22 cellular contexts compared by ENCODE assay signal in genomic region chr4:1583051-1583785, GRCh38.
DNase-seq lines count a peak whose midpoint lies in the region; ATAC-seq and TF ChIP-seq lines count a peak whose summit lies in the region.
"Had no signal": no experiment of that assay in that cellular context is flagged by ENCODE, and none has a peak within 500 bp of the region (broad histone marks: within the 10 kb centered on the region; RNA-seq: fewer than 3 reads in every experiment).

No MANE protein-coding gene starts in this region.

- no peaks in the 10 kb centered on the region for H3K36me3 Mint-ChIP-seq in activated T-helper 17 cell treated with anti-CD3 and anti-CD28 coated beads, Interleukin-2, amount 50 U/mL, for 72 hours (ENCODE audit: low read depth)
- H3K36me3 Mint-ChIP-seq in memory B cell: no peaks in the 10 kb centered on the region
- H3K36me3 Mint-ChIP-seq: activated naive CD8-positive, alpha-beta T cell treated with anti-CD3 and anti-CD28 coated beads, Interleukin-2, amount 10 ng/mL, durations not matched to agents 7 days and 5 days had no signal

- H3K36me3 ChIP-seq in right atrium auricular region: no peaks in the 10 kb centered on the region
- H3K36me3 ChIP-seq: pancreas had no signal

- TF ChIP-seq CTCF in right atrium auricular region (IDR thresholded peaks at IDR 0.05): no peak

- peaks cover 8% of the 10 kb centered on the region for H3K4me1 Mint-ChIP-seq in activated T-helper 17 cell treated with anti-CD3 and anti-CD28 coated beads, Interleukin-2, amount 50 U/mL, for 72 hours
- H3K4me1 Mint-ChIP-seq in memory B cell: peaks cover 7% of the 10 kb centered on the region

- peak; percentile 32 for DNase-seq in Right ventricle myocardium superior
- DNase-seq in right atrium auricular region (ENCODE audit: low spot score): no peak
- DNase-seq in memory B cell (ENCODE audit: low spot score in 2 of 2): no peak
- no peak for DNase-seq in HuH-7.5 (ENCODE audit: low spot score)
- DNase-seq: activated CD8-positive, alpha-beta T cell treated with anti-CD3 and anti-CD28 coated beads, Interleukin-2, amount 10 ng/mL, durations not matched to agents 7 days and 5 days; activated naive CD8-positive, alpha-beta T cell treated with anti-CD3 and anti-CD28 coated beads, Interleukin-2, amount 10 ng/mL, durations not matched to agents 7 days and 5 days; activated T-cell treated with anti-CD3 and anti-CD28 coated beads, Interleukin-2, amount 50 U/mL, for 48 hours; body of pancreas; GF-D8; head of caudate nucleus; KBM-7; NCI-H345; stimulated activated CD4-positive, alpha-beta T cell treated with anti-CD3 and anti-CD28 coated beads, Interleukin-1b, Interleukin-23, amount 100 ng/mL, for 48 hours; stimulated activated naive CD4-positive, alpha-beta T cell had no signal

- ATAC-seq in Right ventricle myocardium superior (ENCODE audit: poor library complexity): no peak
- ATAC-seq in activated T-helper 17 cell treated with anti-CD3 and anti-CD28 coated beads, Interleukin-2, amount 50 U/mL, for 72 hours (replicated peaks): no peak
- ATAC-seq in memory B cell (ENCODE audit: low read depth): no peak
- no peak for ATAC-seq in GM18909 (IDR thresholded peaks at IDR 0.05; ENCODE audit: poor library complexity, unreplicated experiment)
- ATAC-seq in GM21619 (IDR thresholded peaks at IDR 0.05; ENCODE audit: unreplicated experiment): no peak
- no peak for ATAC-seq in HG03378 (IDR thresholded peaks at IDR 0.05; ENCODE audit: unreplicated experiment)
- ATAC-seq: activated CD4-positive, CD25-positive, alpha-beta regulatory T cell treated with anti-CD3 and anti-CD28 coated beads, Interleukin-2, amount 50 U/mL, for 24 hours; activated CD8-positive, alpha-beta T cell treated with anti-CD3 and anti-CD28 coated beads, Interleukin-2, amount 10 ng/mL, durations not matched to agents 7 days and 5 days; body of pancreas; pancreas had no signal

- H3K4me3 Mint-ChIP-seq in activated T-helper 17 cell treated with anti-CD3 and anti-CD28 coated beads, Interleukin-2, amount 50 U/mL, for 72 hours: no peak overlapping the region
- H3K4me3 Mint-ChIP-seq in memory B cell: no peak overlapping the region
- H3K4me3 Mint-ChIP-seq: activated CD8-positive, alpha-beta T cell treated with anti-CD3 and anti-CD28 coated beads, Interleukin-2, amount 10 ng/mL, durations not matched to agents 7 days and 5 days; activated naive CD8-positive, alpha-beta T cell treated with anti-CD3 and anti-CD28 coated beads, Interleukin-2, amount 10 ng/mL, durations not matched to agents 7 days and 5 days had no signal

- peaks cover 0 to 21% of the 10 kb centered on the region in 2 donors for H3K4me1 ChIP-seq in right atrium auricular region

- H3K9me3 Mint-ChIP-seq in activated T-helper 17 cell treated with anti-CD3 and anti-CD28 coated beads, Interleukin-2, amount 50 U/mL, for 72 hours: no peaks in the 10 kb centered on the region
- H3K9me3 Mint-ChIP-seq in memory B cell: peaks cover 2% of the 10 kb centered on the region

- peaks cover 0 to 1% of the 10 kb centered on the region in 2 donors for H3K9me3 ChIP-seq in right atrium auricular region
- H3K9me3 ChIP-seq: body of pancreas, pancreas had no signal

- H3K4me3 ChIP-seq in right atrium auricular region: no peak overlapping the region
- H3K4me3 ChIP-seq: body of pancreas, lung, pancreas had no signal

- no peaks in the 10 kb centered on the region for H3K27me3 Mint-ChIP-seq in activated T-helper 17 cell treated with anti-CD3 and anti-CD28 coated beads, Interleukin-2, amount 50 U/mL, for 72 hours
- no peaks in the 10 kb centered on the region for H3K27me3 Mint-ChIP-seq in memory B cell

- intact Hi-C loops in Right ventricle myocardium superior (cut with DNase I): no loop called here

- no peaks in the 10 kb centered on the region for H3K27me3 ChIP-seq in right atrium auricular region
- H3K27me3 ChIP-seq: pancreas had no signal

- peak overlapping the region; percentile 34 for H3K27ac Mint-ChIP-seq in activated T-helper 17 cell treated with anti-CD3 and anti-CD28 coated beads, Interleukin-2, amount 50 U/mL, for 72 hours
- H3K27ac Mint-ChIP-seq in memory B cell: peak overlapping the region; percentile 56
- H3K27ac Mint-ChIP-seq: activated CD8-positive, alpha-beta T cell treated with anti-CD3 and anti-CD28 coated beads, Interleukin-2, amount 10 ng/mL, durations not matched to agents 7 days and 5 days; activated naive CD8-positive, alpha-beta T cell treated with anti-CD3 and anti-CD28 coated beads, Interleukin-2, amount 10 ng/mL, durations not matched to agents 7 days and 5 days had no signal

- no peak overlapping the region for H3K27ac ChIP-seq in right atrium auricular region
- H3K27ac ChIP-seq: body of pancreas, C4-2B, pancreas had no signal
